ENCODE assay signal across 7 cellular contexts in genomic region chr3:93878245-93879017, GRCh38.
DNase-seq lines count a peak whose midpoint lies in the region; ATAC-seq, FAIRE-seq and TF ChIP-seq lines count a peak whose summit lies in the region.
"Not testable (repeated sequence)": the region's sequence is repeated elsewhere in the genome, so short reads cannot be mapped to it uniquely, and the experiment has no call there.

No MANE protein-coding gene starts in this region.

- H3K9me3 Mint-ChIP-seq in activated T-helper 17 cell treated with anti-CD3 and anti-CD28 coated beads, Interleukin-2, amount 50 U/mL, for 72 hours: not testable (repeated sequence)

- not testable (repeated sequence) for H3K4me3 Mint-ChIP-seq in activated T-helper 17 cell treated with anti-CD3 and anti-CD28 coated beads, Interleukin-2, amount 50 U/mL, for 72 hours

- H3K4me1 ChIP-seq in BLaER1 treated with 17β-estradiol and CSF1 and Interleukin-3, amounts not matched to agents 10 nM and 100 nM: peaks cover 13 to 22% (median 16%) of the 10 kb centered on the region in 10 experiments

- not testable (repeated sequence) for TF ChIP-seq CTCF in fibroblast of the aortic adventitia (IDR thresholded peaks at IDR 0.05; ENCODE audit: insufficient read depth, low read length)

- not testable (repeated sequence) for H4K20me1 ChIP-seq in BLaER1 treated with 17β-estradiol and CSF1 and Interleukin-3, amounts not matched to agents 10 nM and 100 nM

- peak; percentile 54 for ATAC-seq in GM21825 (IDR thresholded peaks at IDR 0.05; ENCODE audit: unreplicated experiment)
- ATAC-seq in activated T-helper 17 cell treated with anti-CD3 and anti-CD28 coated beads, Interleukin-2, amount 50 U/mL, for 72 hours (replicated peaks): peak; percentile 26

- peak; percentile 57 for FAIRE-seq in endometrium (lab: Jason Lieb, UNC)

- 0 out of 22 replicates have a peak overlapping the region, but pooled peaks of 1 of the 11 experiments have one; percentile 11 for H3K9ac ChIP-seq in BLaER1 treated with 17β-estradiol and CSF1 and Interleukin-3, amounts not matched to agents 10 nM and 100 nM

- H3K27me3 Mint-ChIP-seq in activated T-helper 17 cell treated with anti-CD3 and anti-CD28 coated beads, Interleukin-2, amount 50 U/mL, for 72 hours: not testable (repeated sequence)

- not testable (repeated sequence) for H3K27me3 ChIP-seq in BLaER1 treated with 17β-estradiol and CSF1 and Interleukin-3, amounts not matched to agents 10 nM and 100 nM

- peak; percentile 47 for DNase-seq in M059J (ENCODE audit: low read depth)
- peak; percentile 44 for DNase-seq in fibroblast of the aortic adventitia (ENCODE audit: low read depth)
- peak; percentile 22 for DNase-seq in renal cortical epithelial cell (ENCODE audit: low read depth)

- H3K4me1 Mint-ChIP-seq in activated T-helper 17 cell treated with anti-CD3 and anti-CD28 coated beads, Interleukin-2, amount 50 U/mL, for 72 hours: not testable (repeated sequence)

- not testable (repeated sequence) for H3K27ac Mint-ChIP-seq in activated T-helper 17 cell treated with anti-CD3 and anti-CD28 coated beads, Interleukin-2, amount 50 U/mL, for 72 hours

- not testable (repeated sequence) for H3K9me3 ChIP-seq in BLaER1 treated with 17β-estradiol and CSF1 and Interleukin-3, amounts not matched to agents 10 nM and 100 nM (replicated peaks in 1 of 11)

- H3K4me2 ChIP-seq in BLaER1 treated with 17β-estradiol and CSF1 and Interleukin-3, amounts not matched to agents 10 nM and 100 nM: peak overlapping the region; percentile 51 to 75 (median 64)

- not testable (repeated sequence) for H3K36me3 ChIP-seq in BLaER1 treated with 17β-estradiol and CSF1 and Interleukin-3, amounts not matched to agents 10 nM and 100 nM

- not testable (repeated sequence) for H3K4me3 ChIP-seq in BLaER1 treated with 17β-estradiol and CSF1 and Interleukin-3, amounts not matched to agents 10 nM and 100 nM; fibroblast of the aortic adventitia (ENCODE audit: low read depth, low read length)

- peak overlapping the region in 4 of 11 experiments; percentile 34 to 56 (median 36); a peak in 7 of 22 replicates for H3K27ac ChIP-seq in BLaER1 treated with 17β-estradiol and CSF1 and Interleukin-3, amounts not matched to agents 10 nM and 100 nM

- not testable (repeated sequence) for H3K36me3 Mint-ChIP-seq in activated T-helper 17 cell treated with anti-CD3 and anti-CD28 coated beads, Interleukin-2, amount 50 U/mL, for 72 hours (ENCODE audit: low read depth)
